10 cellular contexts compared by ENCODE assay signal in genomic region chr7:150717821-150718420, GRCh38. TPM values are rescaled to one million over a fixed set of nuclear protein-coding genes. Genes with fewer than 3 reads are reported as not detected.
DNase-seq lines count a peak whose midpoint lies in the region; ATAC-seq, FAIRE-seq and TF ChIP-seq lines count a peak whose summit lies in the region.
"Had no signal": no experiment of that assay in that cellular context is flagged by ENCODE, and none has a peak within 500 bp of the region (broad histone marks: within the 10 kb centered on the region; RNA-seq: fewer than 3 reads in every experiment).

No MANE protein-coding gene starts in this region.

- no CpG with 5 or more reads among the region's 4 CpGs for whole genome bisulfite sequencing in trophoblast cell (ENCODE audit: extremely low coverage, insufficient coverage, insufficient read length)

- H3K14ac ChIP-seq in trophoblast cell (ENCODE audit: low read length) = no peak overlapping the region

- ATAC-seq in CD4-positive, alpha-beta T cell (ENCODE audit: poor library complexity) = no peak

- no peak overlapping the region for H3K9ac ChIP-seq in trophoblast cell (ENCODE audit: low read length)

- no TSS peak for BruUV-seq in Caco-2 (replicated peaks; lab: Mats Ljungman, UMichigan)

- H3K27ac ChIP-seq in CD4-positive, alpha-beta T cell (ENCODE audit: low read depth, low read length) = peak overlapping the region; percentile 81
- H3K27ac ChIP-seq in coronary artery (peak overlapping the region in 1 of 2 donors; percentile 65), trophoblast cell (ENCODE audit: low read depth, low read length) (no peak overlapping the region)

- DNase-seq in CD4-positive, alpha-beta T cell = peak in 4 of 10 experiments; percentile 22 to 49 (median 36)
- DNase-seq in Jurkat, Clone E6-1 (ENCODE audit: low read depth, low spot score) = no peak
- DNase-seq in coronary artery (ENCODE audit: low spot score) = no peak
- DNase-seq in trophoblast cell = no peak
- DNase-seq in Caco-2 = no peak
- no peak for DNase-seq in GDM1 (lab: John Stamatoyannopoulos, UW)
- DNase-seq in urothelium cell line (ENCODE audit: low spot score) = no peak
- DNase-seq in GM20000 (ENCODE audit: low spot score) = no peak
- DNase-seq: NCI-H446; stimulated activated CD4-positive, alpha-beta T cell treated with anti-CD3 and anti-CD28 coated beads, Interleukin-15, amount 100 ng/mL, for 24 hours had no signal

- peaks cover 14% of the 10 kb centered on the region for H3K9me3 ChIP-seq in CD4-positive, alpha-beta T cell (ENCODE audit: control insufficient read depth, low read length)
- H3K9me3 ChIP-seq in trophoblast cell (ENCODE audit: insufficient read depth, low read depth, low read length) (peaks cover 2% of the 10 kb centered on the region), Caco-2 (no peaks in the 10 kb centered on the region)

- no peak overlapping the region for H3K4me2 ChIP-seq in trophoblast cell (ENCODE audit: low read length)

- FAIRE-seq in urothelium cell line (lab: Jason Lieb, UNC) = no peak

- no peak overlapping the region for H2BK120ac ChIP-seq in trophoblast cell (ENCODE audit: insufficient read depth, low read length, poor library complexity)

- no peaks in the 10 kb centered on the region for H3K27me3 Mint-ChIP-seq in CD4-positive, alpha-beta T cell
- H3K27me3 Mint-ChIP-seq in Caco-2 (ENCODE audit: insufficient read depth, unreplicated experiment) = peaks cover 8% of the 10 kb centered on the region

- no peaks in the 10 kb centered on the region for H3K79me2 ChIP-seq in trophoblast cell (ENCODE audit: control insufficient read depth, insufficient read depth, low read length, poor library complexity)

- no peak overlapping the region for H2AK5ac ChIP-seq in trophoblast cell (ENCODE audit: low read length)

- peak overlapping the region; percentile 87 for H3K27ac Mint-ChIP-seq in CD4-positive, alpha-beta T cell
- H3K27ac Mint-ChIP-seq in Caco-2 (ENCODE audit: unreplicated experiment) = no peak overlapping the region

- peaks cover 3% of the 10 kb centered on the region for H3K9me3 Mint-ChIP-seq in CD4-positive, alpha-beta T cell
- H3K9me3 Mint-ChIP-seq in Caco-2 (ENCODE audit: unreplicated experiment) = peaks cover 7% of the 10 kb centered on the region

- H3K36me3 Mint-ChIP-seq in CD4-positive, alpha-beta T cell (ENCODE audit: low read depth) = peaks cover 89% of the 10 kb centered on the region
- H3K36me3 Mint-ChIP-seq in Caco-2 (ENCODE audit: insufficient read depth, unreplicated experiment) = no peaks in the 10 kb centered on the region

- H4K8ac ChIP-seq in trophoblast cell (ENCODE audit: low read depth, low read length) = no peak overlapping the region

- no peak overlapping the region for H3K18ac ChIP-seq in trophoblast cell (ENCODE audit: low read length)

- intact Hi-C loops in CD4-positive, alpha-beta T cell (cut with DNase I, micrococcal nuclease) = loop anchor here (1.0 to 5.0 kb wide), 5 partner anchors 19 to 41 kb away; partner anchors contain the start of gene GIMAP5 (in 2 of the 2)
- intact Hi-C loops in Caco-2 (cut with micrococcal nuclease; ENCODE audit: unreplicated experiment) = no loop called here

- CTCF ChIA-PET in CD4-positive, alpha-beta T cell (lab: Charles Lee) = interaction anchor here (0.9 to 4.4 kb wide), 6 partner anchors 14 to 268 kb away, joined by 3 to 29 read pairs (median 7); partner anchors contain the start of gene GIMAP8
- CTCF ChIA-PET in Caco-2 (lab: Charles Lee) = no interaction called here

- H3K36me3 ChIP-seq in trophoblast cell (ENCODE audit: control insufficient read depth in 1 of 2, insufficient read depth in 2 of 2, low read length in 2 of 2) = no peaks in the 10 kb centered on the region
- no peaks in the 10 kb centered on the region for H3K36me3 ChIP-seq in Caco-2 (ENCODE audit: control insufficient read depth, insufficient read depth, low read length)

- H3K4me1 Mint-ChIP-seq in CD4-positive, alpha-beta T cell (ENCODE audit: low read depth) = peaks cover 83% of the 10 kb centered on the region
- H3K4me1 Mint-ChIP-seq in Caco-2 (ENCODE audit: low read depth, unreplicated experiment) = no peaks in the 10 kb centered on the region

- no peak for TF ChIP-seq CTCF in CD4-positive, alpha-beta T cell (IDR thresholded peaks at IDR 0.05)
- no peak for TF ChIP-seq CTCF in coronary artery (IDR thresholded peaks at IDR 0.05)
- no peak for TF ChIP-seq CTCF in Caco-2 (IDR thresholded peaks at IDR 0.05; ENCODE audit: insufficient read depth in 1 of 2, low read depth in 1 of 2, low read length in 1 of 2, severe bottlenecking in 1 of 2, unreplicated experiment in 1 of 2)
- no peak for TF ChIP-seq CTCF in GM20000 (IDR thresholded peaks at IDR 0.05; ENCODE audit: extremely low read depth, missing control alignments)

- no peak overlapping the region for H2BK5ac ChIP-seq in trophoblast cell (ENCODE audit: low read depth, low read length, poor library complexity)

- no peaks in the 10 kb centered on the region for H3K79me1 ChIP-seq in trophoblast cell (ENCODE audit: low read length)

- H4K12ac ChIP-seq in trophoblast cell (ENCODE audit: low read depth, low read length) = no peak overlapping the region

- no peak overlapping the region for H2BK12ac ChIP-seq in trophoblast cell (ENCODE audit: low read length)

- no peak overlapping the region for H4K91ac ChIP-seq in trophoblast cell (ENCODE audit: low read depth, low read length)

- POLR2A ChIA-PET in CD4-positive, alpha-beta T cell (lab: Charles Lee) = interaction anchor here (0.9 to 5.4 kb wide), 16 partner anchors 9 to 267 kb away, joined by 3 to 88 read pairs (median 24); partner anchors contain the start of genes GIMAP4, GIMAP5, GIMAP6 and GIMAP7
- POLR2A ChIA-PET in Caco-2 (lab: Charles Lee) = no interaction called here

- H2AFZ ChIP-seq in trophoblast cell (ENCODE audit: insufficient read depth, low read length, poor library complexity) = no peak overlapping the region

- peak overlapping the region; percentile 100 for H3K4me3 Mint-ChIP-seq in CD4-positive, alpha-beta T cell
- no peak overlapping the region for H3K4me3 Mint-ChIP-seq in Caco-2 (ENCODE audit: unreplicated experiment)

- no peaks in the 10 kb centered on the region for H3K4me1 ChIP-seq in trophoblast cell (ENCODE audit: control insufficient read depth in 1 of 2, insufficient read depth in 2 of 2, low read length in 2 of 2)
- no peaks in the 10 kb centered on the region for H3K4me1 ChIP-seq in Caco-2

- H3K4me3 ChIP-seq in Jurkat, Clone E6-1 (ENCODE audit: low read length) = peak overlapping the region; percentile 84
- H3K4me3 ChIP-seq in coronary artery (peak overlapping the region; percentile 53), trophoblast cell (ENCODE audit: low read depth, low read length) (no peak overlapping the region), Caco-2 (ENCODE audit: low read depth, low read length) (no peak overlapping the region)

- H3K27me3 ChIP-seq in CD4-positive, alpha-beta T cell (ENCODE audit: control insufficient read depth, insufficient read depth, low read length) = no peaks in the 10 kb centered on the region
- H3K27me3 ChIP-seq in trophoblast cell (ENCODE audit: insufficient read depth, low read length) (peaks cover 3% of the 10 kb centered on the region), Caco-2 (replicated peaks; ENCODE audit: control insufficient read depth, insufficient read depth, low read length) (no peaks in the 10 kb centered on the region)

- H3K4ac ChIP-seq in trophoblast cell (ENCODE audit: low read depth, low read length) = no peak overlapping the region

- H3K23ac ChIP-seq in trophoblast cell (ENCODE audit: low read length) = peak overlapping the region; percentile 90

RNA-seq across cellular contexts. Expression of gene GIMAP1, which starts 1.5 kb away (rescaled TPM):
- 1 to 10 TPM; 8.0 to 8.1 TPM for total RNA-seq in CD4-positive, alpha-beta T cell
- 11.6 TPM for polyA plus RNA-seq in Jurkat, Clone E6-1 (2012; ENCODE audit: insufficient read depth, insufficient read length)
- polyA plus RNA-seq in trophoblast cell (2013) = not detected in 2 replicates
- total RNA-seq in Caco-2 (2022) = not detected in 2 replicates

RNA-seq across cellular contexts. Expression of gene GIMAP5, which starts 19.3 kb away (rescaled TPM):
- 10 to 100 TPM; 31.3 to 35.2 TPM for total RNA-seq in CD4-positive, alpha-beta T cell
- polyA plus RNA-seq in Jurkat, Clone E6-1 (2012; ENCODE audit: insufficient read depth, insufficient read length) = 54.4 TPM
- polyA plus RNA-seq in trophoblast cell (2013) = not detected in 2 replicates
- total RNA-seq in Caco-2 (2022) = not detected in 2 replicates

RNA-seq across cellular contexts. Expression of gene GIMAP2, which starts 32.4 kb away (rescaled TPM):
- total RNA-seq in CD4-positive, alpha-beta T cell = 10 to 100 TPM; 64.1 to 65.1 TPM
- 57.2 TPM for polyA plus RNA-seq in Jurkat, Clone E6-1 (2012; ENCODE audit: insufficient read depth, insufficient read length)
- polyA plus RNA-seq in trophoblast cell (2013) = not detected in 2 replicates
- total RNA-seq in Caco-2 (2022) = not detected in 2 replicates

Comparison
In these comparisons a context has a peak if more than half of its experiments do, and no peak if none do; other contexts are left out.
1. H3K4me3 ChIP-seq: peak in Jurkat, Clone E6-1 (single experiment) and coronary artery (single experiment); none in trophoblast cell (single experiment) and Caco-2 (single experiment).
2. RNA of gene GIMAP5, which starts 19.3 kb away (total RNA-seq): 31.3 to 35.2 TPM in CD4-positive, alpha-beta T cell; not detected in Caco-2; every median in the first group is over 10 times any median in the second.
3. RNA of gene GIMAP2, which starts 32.4 kb away (total RNA-seq): 64.1 to 65.1 TPM in CD4-positive, alpha-beta T cell; not detected in Caco-2; every median in the first group is over 10 times any median in the second.